ENCODE assay signal across 12 cellular contexts in the genomic region with DNA sequence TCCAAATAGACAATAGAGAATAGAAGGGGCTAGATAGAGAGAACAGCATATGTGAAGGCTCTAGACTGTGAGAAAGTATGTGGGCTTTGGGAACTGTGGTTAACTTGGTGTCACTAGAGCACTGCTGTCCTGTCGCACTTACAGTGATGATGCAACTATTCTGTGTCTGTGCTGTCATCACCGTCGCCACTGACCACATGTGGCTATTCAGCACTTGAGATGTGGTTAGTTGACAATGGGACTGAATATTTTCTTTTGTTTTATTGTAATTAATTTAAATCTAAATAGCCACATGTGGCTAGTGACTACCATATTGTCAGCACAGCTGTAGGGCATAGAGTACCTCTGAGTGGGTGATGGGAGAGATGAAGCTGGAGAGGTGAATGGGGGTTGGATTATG. TPM values are rescaled to one million over a fixed set of nuclear protein-coding genes. Genes with fewer than 3 reads are reported as not detected.
DNase-seq lines count a peak whose midpoint lies in the region; ATAC-seq and TF ChIP-seq lines count a peak whose summit lies in the region.
"Had no signal": no experiment of that assay in that cellular context is flagged by ENCODE, and none has a peak within 500 bp of the region (broad histone marks: within the 10 kb centered on the region; RNA-seq: fewer than 3 reads in every experiment).

No MANE protein-coding gene starts in this region.

- H3K27me3 Mint-ChIP-seq in activated T-helper 17 cell treated with anti-CD3 and anti-CD28 coated beads, Interleukin-2, amount 50 U/mL, for 72 hours: no peaks in the 10 kb centered on the region
- H3K27me3 Mint-ChIP-seq in natural killer cell (ENCODE audit: low read depth in 2 of 2): no peaks in the 10 kb centered on the region

- ATAC-seq in GM18498 (IDR thresholded peaks at IDR 0.05; ENCODE audit: unreplicated experiment) (peak; percentile 44), HG03442 (IDR thresholded peaks at IDR 0.05; ENCODE audit: unreplicated experiment) (peak; percentile 41), natural killer cell (peak; percentile 85 to 96 (median 94))
- ATAC-seq in activated T-helper 17 cell treated with anti-CD3 and anti-CD28 coated beads, Interleukin-2, amount 50 U/mL, for 72 hours (replicated peaks): peak; percentile 57

- H3K4me3 Mint-ChIP-seq in activated T-helper 17 cell treated with anti-CD3 and anti-CD28 coated beads, Interleukin-2, amount 50 U/mL, for 72 hours: no peak overlapping the region
- peak overlapping the region; percentile 65 for H3K4me3 Mint-ChIP-seq in natural killer cell

- no peaks in the 10 kb centered on the region for H3K4me1 Mint-ChIP-seq in activated T-helper 17 cell treated with anti-CD3 and anti-CD28 coated beads, Interleukin-2, amount 50 U/mL, for 72 hours
- peaks cover 57 to 60% of the 10 kb centered on the region in 2 donors for H3K4me1 Mint-ChIP-seq in natural killer cell

- intact Hi-C loops in natural killer cell (cut with micrococcal nuclease): loop anchor here (1.0 to 10.0 kb wide), 6 partner anchors 26 to 611 kb away; no protein-coding TSS in a partner anchor

- no peak for TF ChIP-seq CTCF in natural killer cell (IDR thresholded peaks at IDR 0.05)

- H3K9me3 Mint-ChIP-seq in activated T-helper 17 cell treated with anti-CD3 and anti-CD28 coated beads, Interleukin-2, amount 50 U/mL, for 72 hours: peaks cover 8% of the 10 kb centered on the region
- peaks cover 2 to 13% of the 10 kb centered on the region in 2 donors for H3K9me3 Mint-ChIP-seq in natural killer cell

- DNase-seq in natural killer cell: peak; percentile 67
- DNase-seq in RPMI8226: no peak
- no peak for DNase-seq in NCI-H2107 (lab: John Stamatoyannopoulos, UW)
- no peak for DNase-seq in NCI-H748 treated with DMSO at 0.1 percent for 48 hours (lab: John Stamatoyannopoulos, UW)
- DNase-seq: activated CD4-positive, CD25-positive, alpha-beta regulatory T cell treated with anti-CD3 and anti-CD28 coated beads, Interleukin-2, amount 50 U/mL, for 72 hours; Caco-2; kidney glomerular epithelial cell; NCI-H524; sigmoid colon had no signal

- no peaks in the 10 kb centered on the region for H3K36me3 Mint-ChIP-seq in activated T-helper 17 cell treated with anti-CD3 and anti-CD28 coated beads, Interleukin-2, amount 50 U/mL, for 72 hours (ENCODE audit: low read depth)
- peaks cover 32% of the 10 kb centered on the region for H3K36me3 Mint-ChIP-seq in natural killer cell

- H3K27ac Mint-ChIP-seq in activated T-helper 17 cell treated with anti-CD3 and anti-CD28 coated beads, Interleukin-2, amount 50 U/mL, for 72 hours: no peak overlapping the region
- peak overlapping the region; percentile 77 to 87 for H3K27ac Mint-ChIP-seq in natural killer cell

RNA-seq across cellular contexts. Expression of gene IFNGR1, which starts 39.0 kb away (rescaled TPM):
- 10 to 100 TPM; 20.9 to 26.9 TPM for total RNA-seq in activated T-helper 17 cell treated with anti-CD3 and anti-CD28 coated beads, Interleukin-2, amount 50 U/mL, for 72 hours
- 100 to 1,000 TPM in 2 of 3 donors, 10 to 100 TPM in 1; 77.5 to 128 (median 100) TPM for total RNA-seq in natural killer cell

Comparison
In these comparisons a context has a peak if more than half of its experiments do, and no peak if none do; other contexts are left out.
1. ATAC-seq: peak in every context shown above with its lines; median percentile 94 in natural killer cell; 57 in activated T-helper 17 cell treated with anti-CD3 and anti-CD28 coated beads, Interleukin-2, amount 50 U/mL, for 72 hours; 44 in GM18498; 41 in HG03442.